In the genomic region with DNA sequence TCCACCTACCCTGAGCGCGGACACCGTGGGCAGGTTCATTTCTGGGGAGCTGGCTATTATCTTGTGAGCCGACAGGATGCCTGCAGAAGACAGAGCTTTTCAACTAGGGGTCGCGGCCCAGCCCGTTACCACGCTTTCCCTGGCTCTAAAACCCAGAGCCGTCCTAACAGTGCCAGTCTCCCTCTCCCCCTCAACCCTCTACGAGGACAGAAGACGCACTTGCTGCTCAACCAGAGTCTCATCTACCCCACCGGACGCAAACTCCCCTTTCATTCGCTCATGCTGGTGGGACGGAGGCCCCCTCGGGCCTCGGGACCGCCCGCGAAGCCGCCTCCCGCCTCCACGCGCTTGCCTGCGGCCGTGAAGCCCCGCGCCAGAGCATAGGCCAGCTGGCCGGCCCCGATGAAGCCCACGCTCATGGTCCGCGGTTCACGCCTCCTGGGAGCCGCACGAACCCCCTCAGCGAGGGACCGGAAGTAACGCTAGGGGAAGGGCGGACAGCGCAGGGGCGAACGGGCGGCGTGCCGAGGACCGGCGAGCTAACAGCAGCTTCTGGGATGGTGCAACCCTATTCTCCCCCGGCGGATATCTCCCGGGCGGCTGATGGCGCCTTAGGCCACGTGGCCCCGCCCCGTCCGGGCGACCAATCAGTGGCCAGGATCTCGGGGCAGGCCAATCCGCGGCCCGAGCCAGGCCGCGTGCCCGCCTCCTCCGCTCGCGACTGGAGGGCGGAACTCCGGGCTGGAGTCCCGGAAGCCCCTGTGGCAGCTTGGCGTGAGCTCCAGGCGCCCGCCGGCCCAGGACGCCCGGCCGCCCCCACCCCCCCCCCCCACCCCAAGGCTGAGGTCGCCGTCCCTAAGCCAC, we compare ENCODE assay signal across 8 cellular contexts. TPM values are rescaled to one million over a fixed set of nuclear protein-coding genes. Genes with fewer than 3 reads are reported as not detected.
DNase-seq lines count a peak whose midpoint lies in the region; ATAC-seq and TF ChIP-seq lines count a peak whose summit lies in the region.

TSS of gene PYCR2 (minus strand) at position 559 of the 864 bp plus-strand sequence. CDS start at position 419, 140 bp downstream.

- peaks cover 4 to 11% (median 6%) of the 10 kb centered on the region in 3 donors for H3K4me1 Mint-ChIP-seq in IgD-negative memory B cell

- H3K36me3 ChIP-seq in mucosa of stomach (ENCODE audit: control insufficient read depth, insufficient read depth, low read length): no peaks in the 10 kb centered on the region

- H3K9me3 ChIP-seq in mucosa of stomach (ENCODE audit: control insufficient read depth, low read length): no peaks in the 10 kb centered on the region

- H3K27me3 Mint-ChIP-seq in IgD-negative memory B cell: no peaks in the 10 kb centered on the region

- H3K36me3 Mint-ChIP-seq in IgD-negative memory B cell: no peaks in the 10 kb centered on the region

- H3K9ac ChIP-seq in mucosa of stomach (ENCODE audit: low read length): peak within 1 kb of the TSS; percentile 98

- H3K27ac Mint-ChIP-seq in IgD-negative memory B cell: peak within 1 kb of the TSS; percentile 73 to 98 (median 93)

- H3K27me3 ChIP-seq in mucosa of stomach (ENCODE audit: control insufficient read depth, insufficient read depth, low read length): no peaks in the 10 kb centered on the region

- peak within 1 kb of the TSS; percentile 93 to 98 (median 98) for H3K4me3 Mint-ChIP-seq in IgD-negative memory B cell

- DNase-seq in DMS 273 treated with DMSO at 0.1 percent for 48 hours (lab: John Stamatoyannopoulos, UW): peak; percentile 92
- peak; percentile 77 for DNase-seq in OCI-M2 (lab: John Stamatoyannopoulos, UW; ENCODE audit: unreplicated experiment)
- DNase-seq in activated T-cell treated with anti-CD3 and anti-CD28 coated beads for 4 hours: peak; percentile 88
- peak; percentile 57 for DNase-seq in epithelial cell of proximal tubule (ENCODE audit: low read depth)
- DNase-seq in stimulated activated CD8-positive, alpha-beta memory T cell treated with anti-CD3 and anti-CD28 coated beads, Interleukin-7, amount 100 ng/mL, for 1 hour (ENCODE audit: low read depth in 2 of 2): peak; percentile 86 to 87

- no peaks in the 10 kb centered on the region for H3K9me3 Mint-ChIP-seq in IgD-negative memory B cell

- peak; percentile 97 for ATAC-seq in GM21529 (IDR thresholded peaks at IDR 0.05; ENCODE audit: unreplicated experiment)

- H3K4me3 ChIP-seq in epithelial cell of proximal tubule (ENCODE audit: low read depth, low read length) (peak within 1 kb of the TSS; percentile 97), mucosa of stomach (ENCODE audit: low read length) (peak within 1 kb of the TSS; percentile 100)

- TF ChIP-seq CTCF in epithelial cell of proximal tubule (conservative IDR thresholded peaks at IDR 0.05; ENCODE audit: low read depth, low read length): no peak

- H3K4me1 ChIP-seq in mucosa of stomach (ENCODE audit: control insufficient read depth, insufficient read depth, low read length): peaks cover 30% of the 10 kb centered on the region

RNA-seq across cellular contexts. Expression of gene PYCR2, which starts in this region (rescaled TPM):
- polyA plus RNA-seq in IgD-negative memory B cell: 68.9 TPM
- total RNA-seq in epithelial cell of proximal tubule: 37.8 and 62.3 TPM in 2 replicates

Comparison
In these comparisons a context has a peak if more than half of its experiments do, and no peak if none do; other contexts are left out.
1. Peak in every context shown above with its lines: DNase-seq, ATAC-seq and H3K4me3 ChIP-seq.